In the genomic region with DNA sequence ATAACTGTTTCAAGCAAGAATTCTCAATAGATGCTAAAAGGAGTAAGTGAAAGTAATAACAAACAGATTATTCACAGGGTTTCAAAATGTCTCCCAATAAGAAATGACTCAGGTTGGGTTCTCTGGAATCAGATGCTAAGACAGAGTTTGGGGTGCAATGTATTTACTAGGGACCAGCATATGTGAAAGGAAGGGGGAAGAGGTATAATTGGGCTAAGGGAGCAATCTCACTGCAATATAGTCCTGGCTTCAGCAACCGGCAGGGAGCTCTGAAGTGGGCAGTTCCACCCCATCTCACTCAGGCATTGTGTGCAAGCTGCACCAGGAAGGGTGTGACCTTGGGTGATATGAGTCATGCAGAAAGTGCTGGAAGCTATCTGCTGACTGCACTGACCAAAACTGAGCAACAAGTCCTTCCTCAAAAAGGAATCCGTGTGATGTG, we compare ENCODE assay signal across 8 cellular contexts. TPM values are rescaled to one million over a fixed set of nuclear protein-coding genes. Genes with fewer than 3 reads are reported as not detected.
DNase-seq lines count a peak whose midpoint lies in the region; ATAC-seq and TF ChIP-seq lines count a peak whose summit lies in the region.

No MANE protein-coding gene starts in this region.

- H3K4me1 Mint-ChIP-seq in naive thymus-derived CD8-positive, alpha-beta T cell = peaks cover 18 to 62% (median 57%) of the 10 kb centered on the region in 4 donors
- H3K4me1 Mint-ChIP-seq in neural progenitor cell = no peaks in the 10 kb centered on the region

- no peak overlapping the region for H2AFZ ChIP-seq in neural progenitor cell (replicated peaks)

- H3K27me3 Mint-ChIP-seq in naive thymus-derived CD8-positive, alpha-beta T cell = no peaks in the 10 kb centered on the region
- no peaks in the 10 kb centered on the region for H3K27me3 Mint-ChIP-seq in neural progenitor cell (ENCODE audit: insufficient read depth, low read depth)

- H4K20me1 ChIP-seq in neural progenitor cell (ENCODE audit: low read depth) = no peaks in the 10 kb centered on the region

- no peaks in the 10 kb centered on the region for H3K27me3 ChIP-seq in upper lobe of right lung
- no peaks in the 10 kb centered on the region for H3K27me3 ChIP-seq in neural progenitor cell

- H3K9ac ChIP-seq in neural progenitor cell = no peak overlapping the region

- intact Hi-C loops in upper lobe of right lung (cut with DNase I) = no loop called here

- H3K36me3 Mint-ChIP-seq in naive thymus-derived CD8-positive, alpha-beta T cell = peaks cover 20 to 37% (median 23%) of the 10 kb centered on the region in 3 donors
- peaks cover 54% of the 10 kb centered on the region for H3K36me3 Mint-ChIP-seq in neural progenitor cell

- H3K27ac Mint-ChIP-seq in naive thymus-derived CD8-positive, alpha-beta T cell = peak overlapping the region in 5 of 10 donors; percentile 25 to 67 (median 57)
- H3K27ac Mint-ChIP-seq in neural progenitor cell = no peak overlapping the region

- H3K4me2 ChIP-seq in neural progenitor cell = no peak overlapping the region

- peaks cover 3 to 22% (median 9%) of the 10 kb centered on the region in 9 donors for H3K9me3 Mint-ChIP-seq in naive thymus-derived CD8-positive, alpha-beta T cell
- peaks cover 71% of the 10 kb centered on the region for H3K9me3 Mint-ChIP-seq in neural progenitor cell

- peaks cover 100% of the 10 kb centered on the region for H3K79me2 ChIP-seq in neural progenitor cell (ENCODE audit: low read depth)

- DNase-seq in COLO668 (lab: John Stamatoyannopoulos, UW; ENCODE audit: unreplicated experiment) (peak; percentile 63), HS-27A (ENCODE audit: low read depth) (peak; percentile 36), epithelial cell of esophagus (ENCODE audit: low read depth) (peak; percentile 91), upper lobe of right lung (peak; percentile 67), neural progenitor cell (ENCODE audit: low spot score) (no peak)
- DNase-seq in activated CD4-positive, alpha-beta T cell treated with anti-CD3 and anti-CD28 coated beads for 4 hours = peak; percentile 9 to 31
- peak in 1 of 10 donors; percentile 33 for DNase-seq in naive thymus-derived CD8-positive, alpha-beta T cell

- H3K9me3 ChIP-seq in upper lobe of right lung = no peaks in the 10 kb centered on the region
- no peaks in the 10 kb centered on the region for H3K9me3 ChIP-seq in neural progenitor cell (ENCODE audit: low read depth)

- POLR2A ChIA-PET in naive thymus-derived CD8-positive, alpha-beta T cell (lab: Charles Lee) = interaction anchor here (0.5 kb wide), 1 partner anchor 20 kb away, joined by 3 read pairs; no protein-coding TSS in a partner anchor

- no peaks in the 10 kb centered on the region for H3K36me3 ChIP-seq in upper lobe of right lung
- peaks cover 3% of the 10 kb centered on the region for H3K36me3 ChIP-seq in neural progenitor cell

- no peak overlapping the region for H3K4me3 ChIP-seq in epithelial cell of esophagus (ENCODE audit: low read length)
- H3K4me3 ChIP-seq in upper lobe of right lung = no peak overlapping the region
- no peak overlapping the region for H3K4me3 ChIP-seq in neural progenitor cell

- H3F3A ChIP-seq in neural progenitor cell (ENCODE audit: low read depth) = peaks cover 4% of the 10 kb centered on the region

- H3K27ac ChIP-seq in upper lobe of right lung (peak overlapping the region; percentile 73), neural progenitor cell (no peak overlapping the region)

- H3K4me3 Mint-ChIP-seq in naive thymus-derived CD8-positive, alpha-beta T cell = peak overlapping the region in 5 of 10 donors; percentile 4 to 74 (median 34)
- H3K4me3 Mint-ChIP-seq in neural progenitor cell = no peak overlapping the region

- peak; percentile 97 for ATAC-seq in GM21390 (IDR thresholded peaks at IDR 0.05; ENCODE audit: unreplicated experiment)
- ATAC-seq in naive thymus-derived CD8-positive, alpha-beta T cell = peak; percentile 63 to 71
- ATAC-seq in upper lobe of right lung = peak; percentile 99

- H3K4me1 ChIP-seq in upper lobe of right lung (peaks cover 15% of the 10 kb centered on the region), neural progenitor cell (no peaks in the 10 kb centered on the region)

- TF ChIP-seq CTCF in epithelial cell of esophagus (IDR thresholded peaks at IDR 0.05; ENCODE audit: insufficient read depth, low read depth, low read length, missing control alignments) (peak; percentile 4), upper lobe of right lung (IDR thresholded peaks at IDR 0.05) (no peak), neural progenitor cell (IDR thresholded peaks at IDR 0.05) (no peak)

RNA-seq across cellular contexts. Expression of gene ZDHHC20, which starts 23.4 kb away (rescaled TPM):
- 10 to 100 TPM; 79.3 to 81.7 TPM for total RNA-seq in naive thymus-derived CD8-positive, alpha-beta T cell
- 10 to 100 TPM; 25.8 to 52.5 (median 36.6) TPM for polyA plus RNA-seq in naive thymus-derived CD8-positive, alpha-beta T cell
- total RNA-seq in upper lobe of right lung = 77.7 TPM
- total RNA-seq in neural progenitor cell (ENCODE audit: low replicate concordance) = 105 and 175 TPM in 2 replicates
